In the genomic region with DNA sequence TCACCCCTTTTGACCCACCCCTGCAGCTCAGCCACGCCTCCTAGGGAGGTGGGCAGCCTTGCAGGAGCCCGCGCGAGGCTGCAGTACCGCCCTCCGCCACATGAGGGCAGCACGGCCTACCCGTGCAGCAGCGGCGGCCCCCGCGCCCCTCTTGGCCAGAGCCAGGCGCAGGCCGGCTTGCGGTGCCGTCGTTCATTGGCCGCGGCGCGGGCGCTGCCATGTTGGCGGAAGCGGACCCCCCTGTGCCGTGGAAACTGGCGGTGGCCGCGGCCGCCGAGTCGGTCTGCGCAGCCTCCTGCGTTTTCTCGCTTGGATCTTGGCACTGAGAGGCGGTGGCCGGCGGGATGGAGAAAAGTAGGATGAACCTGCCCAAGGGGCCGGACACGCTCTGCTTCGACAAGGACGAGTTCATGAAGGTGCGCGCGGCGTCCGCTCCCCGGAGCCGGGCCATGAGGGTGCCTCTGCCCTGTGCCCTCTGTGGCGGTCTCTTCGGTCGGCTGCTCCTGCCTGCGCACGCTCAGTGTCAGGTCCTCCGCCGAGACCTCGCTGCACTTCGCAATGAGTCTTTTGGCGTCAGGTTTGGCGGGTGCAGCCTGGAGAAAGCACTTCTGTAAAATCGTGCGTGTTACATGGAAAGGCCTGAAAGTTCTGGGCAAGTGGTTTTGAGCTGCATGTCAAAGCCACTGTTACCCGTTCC, we compare ENCODE assay signal across 1 cellular context.
TF ChIP-seq lines count a peak whose summit lies in the region.

A gene with protein sequence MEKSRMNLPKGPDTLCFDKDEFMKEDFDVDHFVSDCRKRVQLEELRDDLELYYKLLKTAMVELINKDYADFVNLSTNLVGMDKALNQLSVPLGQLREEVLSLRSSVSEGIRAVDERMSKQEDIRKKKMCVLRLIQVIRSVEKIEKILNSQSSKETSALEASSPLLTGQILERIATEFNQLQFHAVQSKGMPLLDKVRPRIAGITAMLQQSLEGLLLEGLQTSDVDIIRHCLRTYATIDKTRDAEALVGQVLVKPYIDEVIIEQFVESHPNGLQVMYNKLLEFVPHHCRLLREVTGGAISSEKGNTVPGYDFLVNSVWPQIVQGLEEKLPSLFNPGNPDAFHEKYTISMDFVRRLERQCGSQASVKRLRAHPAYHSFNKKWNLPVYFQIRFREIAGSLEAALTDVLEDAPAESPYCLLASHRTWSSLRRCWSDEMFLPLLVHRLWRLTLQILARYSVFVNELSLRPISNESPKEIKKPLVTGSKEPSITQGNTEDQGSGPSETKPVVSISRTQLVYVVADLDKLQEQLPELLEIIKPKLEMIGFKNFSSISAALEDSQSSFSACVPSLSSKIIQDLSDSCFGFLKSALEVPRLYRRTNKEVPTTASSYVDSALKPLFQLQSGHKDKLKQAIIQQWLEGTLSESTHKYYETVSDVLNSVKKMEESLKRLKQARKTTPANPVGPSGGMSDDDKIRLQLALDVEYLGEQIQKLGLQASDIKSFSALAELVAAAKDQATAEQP (plus strand): TSS at position 219 of the 697 bp plus-strand sequence. CDS start 126 bp downstream, at position 345.

TF ChIP-seq in HepG2, 621 proteins besides CTCF, POLR2A, EP300 and RAD21 (continued from another document and continues in another):
- TF ChIP-seq, protein P1, sequence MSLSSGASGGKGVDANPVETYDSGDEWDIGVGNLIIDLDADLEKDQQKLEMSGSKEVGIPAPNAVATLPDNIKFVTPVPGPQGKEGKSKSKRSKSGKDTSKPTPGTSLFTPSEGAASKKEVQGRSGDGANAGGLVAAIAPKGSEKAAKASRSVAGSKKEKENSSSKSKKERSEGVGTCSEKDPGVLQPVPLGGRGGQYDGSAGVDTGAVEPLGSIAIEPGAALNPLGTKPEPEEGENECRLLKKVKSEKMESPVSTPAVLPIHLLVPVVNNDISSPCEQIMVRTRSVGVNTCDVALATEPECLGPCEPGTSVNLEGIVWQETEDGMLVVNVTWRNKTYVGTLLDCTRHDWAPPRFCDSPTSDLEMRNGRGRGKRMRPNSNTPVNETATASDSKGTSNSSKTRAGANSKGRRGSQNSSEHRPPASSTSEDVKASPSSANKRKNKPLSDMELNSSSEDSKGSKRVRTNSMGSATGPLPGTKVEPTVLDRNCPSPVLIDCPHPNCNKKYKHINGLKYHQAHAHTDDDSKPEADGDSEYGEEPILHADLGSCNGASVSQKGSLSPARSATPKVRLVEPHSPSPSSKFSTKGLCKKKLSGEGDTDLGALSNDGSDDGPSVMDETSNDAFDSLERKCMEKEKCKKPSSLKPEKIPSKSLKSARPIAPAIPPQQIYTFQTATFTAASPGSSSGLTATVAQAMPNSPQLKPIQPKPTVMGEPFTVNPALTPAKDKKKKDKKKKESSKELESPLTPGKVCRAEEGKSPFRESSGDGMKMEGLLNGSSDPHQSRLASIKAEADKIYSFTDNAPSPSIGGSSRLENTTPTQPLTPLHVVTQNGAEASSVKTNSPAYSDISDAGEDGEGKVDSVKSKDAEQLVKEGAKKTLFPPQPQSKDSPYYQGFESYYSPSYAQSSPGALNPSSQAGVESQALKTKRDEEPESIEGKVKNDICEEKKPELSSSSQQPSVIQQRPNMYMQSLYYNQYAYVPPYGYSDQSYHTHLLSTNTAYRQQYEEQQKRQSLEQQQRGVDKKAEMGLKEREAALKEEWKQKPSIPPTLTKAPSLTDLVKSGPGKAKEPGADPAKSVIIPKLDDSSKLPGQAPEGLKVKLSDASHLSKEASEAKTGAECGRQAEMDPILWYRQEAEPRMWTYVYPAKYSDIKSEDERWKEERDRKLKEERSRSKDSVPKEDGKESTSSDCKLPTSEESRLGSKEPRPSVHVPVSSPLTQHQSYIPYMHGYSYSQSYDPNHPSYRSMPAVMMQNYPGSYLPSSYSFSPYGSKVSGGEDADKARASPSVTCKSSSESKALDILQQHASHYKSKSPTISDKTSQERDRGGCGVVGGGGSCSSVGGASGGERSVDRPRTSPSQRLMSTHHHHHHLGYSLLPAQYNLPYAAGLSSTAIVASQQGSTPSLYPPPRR (CRISPR knock-in tag; IDR thresholded peaks at IDR 0.05; ENCODE audit: borderline replicate concordance): peak; percentile 76
- TF ChIP-seq MAFF (IDR thresholded peaks at IDR 0.05; ENCODE audit: low read depth, low read length) (no peak), ZNF232 (CRISPR knock-in tag; IDR thresholded peaks at IDR 0.05; ENCODE audit: borderline replicate concordance) (peak; percentile 85; the same call in 1 of the 2 replicates), JUND (CRISPR knock-in tag; IDR thresholded peaks at IDR 0.05) (no peak), BORCS8-MEF2B (CRISPR knock-in tag; IDR thresholded peaks at IDR 0.05) (peak; percentile 50; the same call in 1 of the 2 replicates), TSC22D2 (CRISPR knock-in tag; IDR thresholded peaks at IDR 0.05; ENCODE audit: borderline replicate concordance) (no peak), ISX (CRISPR knock-in tag; conservative IDR thresholded peaks at IDR 0.05) (no peak), MAZ (IDR thresholded peaks at IDR 0.05; ENCODE audit: borderline replicate concordance, low read depth, low read length) (peak; percentile 36; the same call in 1 of the 2 replicates), MAZ (CRISPR knock-in tag; IDR thresholded peaks at IDR 0.05; ENCODE audit: low read depth) (peak; percentile 93), SMARCE1 (IDR thresholded peaks at IDR 0.05; ENCODE audit: borderline replicate concordance) (no peak), ATRX (CRISPR knock-in tag; IDR thresholded peaks at IDR 0.05; ENCODE audit: borderline replicate concordance) (no peak), KAT8 (CRISPR knock-in tag; IDR thresholded peaks at IDR 0.05) (peak; percentile 97), ZC3H4 (CRISPR knock-in tag; IDR thresholded peaks at IDR 0.05; ENCODE audit: borderline replicate concordance) (no peak), ZMYM3 (CRISPR knock-in tag; IDR thresholded peaks at IDR 0.05) (no peak), REXO4 (CRISPR knock-in tag; IDR thresholded peaks at IDR 0.05; ENCODE audit: borderline replicate concordance) (no peak), RFX5 (IDR thresholded peaks at IDR 0.05; ENCODE audit: low read depth, low read length) (no peak), MTF1 (CRISPR knock-in tag; IDR thresholded peaks at IDR 0.05) (no peak), CCAR2 (optimal IDR thresholded peaks at IDR 0.05; ENCODE audit: low read depth, low read length) (no peak), NKX3-1 (CRISPR knock-in tag; IDR thresholded peaks at IDR 0.05) (peak; percentile 91), AFF4 (CRISPR knock-in tag; IDR thresholded peaks at IDR 0.05) (no peak), XBP1 (CRISPR knock-in tag; IDR thresholded peaks at IDR 0.05) (0 out of 2 replicates have a peak, but pooled peaks have one; percentile 68), ZNF598 (CRISPR knock-in tag; IDR thresholded peaks at IDR 0.05; ENCODE audit: borderline replicate concordance) (peak; percentile 93; the same call in 1 of the 2 replicates), ZNF737 (CRISPR knock-in tag; IDR thresholded peaks at IDR 0.05; ENCODE audit: borderline replicate concordance) (no peak), CC2D1A (CRISPR knock-in tag; IDR thresholded peaks at IDR 0.05) (no peak), ZFX (CRISPR knock-in tag; IDR thresholded peaks at IDR 0.05; ENCODE audit: low read depth) (peak; percentile 83), SIN3A (IDR thresholded peaks at IDR 0.05; ENCODE audit: borderline replicate concordance, low read depth, low read length) (peak; percentile 47; the same call in 1 of the 2 replicates), ZNF83 (CRISPR knock-in tag; IDR thresholded peaks at IDR 0.05; ENCODE audit: borderline replicate concordance) (0 out of 2 replicates have a peak, but pooled peaks have one; percentile 72), HOMEZ (CRISPR knock-in tag; IDR thresholded peaks at IDR 0.05; ENCODE audit: low read depth) (peak; percentile 52; the same call in 1 of the 2 replicates), ZNF337 (CRISPR knock-in tag; IDR thresholded peaks at IDR 0.05; ENCODE audit: borderline replicate concordance, low read depth) (peak; percentile 94; the same call in 1 of the 2 replicates), SRSF9 (IDR thresholded peaks at IDR 0.05; ENCODE audit: borderline replicate concordance, insufficient read depth, low read depth, low read length, poor library complexity, severe bottlenecking) (no peak), ZNF550 (CRISPR knock-in tag; IDR thresholded peaks at IDR 0.05; ENCODE audit: borderline replicate concordance) (peak; percentile 81; the same call in 1 of the 2 replicates), CBFB (CRISPR knock-in tag; IDR thresholded peaks at IDR 0.05) (peak; percentile 92), MYNN (CRISPR knock-in tag; IDR thresholded peaks at IDR 0.05; ENCODE audit: low read depth) (no peak), ATF7 (IDR thresholded peaks at IDR 0.05) (no peak), ATF7 (CRISPR knock-in tag; IDR thresholded peaks at IDR 0.05) (peak; percentile 61; the same call in 1 of the 2 replicates), ATF3 (CRISPR knock-in tag; IDR thresholded peaks at IDR 0.05) (no peak), YEATS2 (CRISPR knock-in tag; IDR thresholded peaks at IDR 0.05; ENCODE audit: borderline replicate concordance) (peak; percentile 75; the same call in 1 of the 2 replicates), ZNF558 (CRISPR knock-in tag; IDR thresholded peaks at IDR 0.05; ENCODE audit: borderline replicate concordance) (peak; percentile 74; the same call in 1 of the 2 replicates)
- TF ChIP-seq, protein P2, sequence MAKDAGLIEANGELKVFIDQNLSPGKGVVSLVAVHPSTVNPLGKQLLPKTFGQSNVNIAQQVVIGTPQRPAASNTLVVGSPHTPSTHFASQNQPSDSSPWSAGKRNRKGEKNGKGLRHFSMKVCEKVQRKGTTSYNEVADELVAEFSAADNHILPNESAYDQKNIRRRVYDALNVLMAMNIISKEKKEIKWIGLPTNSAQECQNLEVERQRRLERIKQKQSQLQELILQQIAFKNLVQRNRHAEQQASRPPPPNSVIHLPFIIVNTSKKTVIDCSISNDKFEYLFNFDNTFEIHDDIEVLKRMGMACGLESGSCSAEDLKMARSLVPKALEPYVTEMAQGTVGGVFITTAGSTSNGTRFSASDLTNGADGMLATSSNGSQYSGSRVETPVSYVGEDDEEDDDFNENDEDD (CRISPR knock-in tag; IDR thresholded peaks at IDR 0.05; ENCODE audit: borderline replicate concordance): peak; percentile 51
- TF ChIP-seq, protein P3, sequence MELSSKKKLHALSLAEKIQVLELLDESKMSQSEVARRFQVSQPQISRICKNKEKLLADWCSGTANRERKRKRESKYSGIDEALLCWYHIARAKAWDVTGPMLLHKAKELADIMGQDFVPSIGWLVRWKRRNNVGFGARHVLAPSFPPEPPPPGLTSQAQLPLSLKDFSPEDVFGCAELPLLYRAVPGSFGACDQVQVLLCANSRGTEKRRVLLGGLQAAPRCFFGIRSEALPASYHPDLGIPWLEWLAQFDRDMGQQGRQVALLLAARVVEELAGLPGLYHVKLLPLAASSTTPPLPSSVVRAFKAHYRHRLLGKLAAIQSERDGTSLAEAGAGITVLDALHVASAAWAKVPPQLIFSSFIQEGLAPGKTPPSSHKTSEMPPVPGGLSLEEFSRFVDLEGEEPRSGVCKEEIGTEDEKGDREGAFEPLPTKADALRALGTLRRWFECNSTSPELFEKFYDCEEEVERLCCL (CRISPR knock-in tag; IDR thresholded peaks at IDR 0.05; ENCODE audit: borderline replicate concordance): no peak
- TF ChIP-seq, protein P4, sequence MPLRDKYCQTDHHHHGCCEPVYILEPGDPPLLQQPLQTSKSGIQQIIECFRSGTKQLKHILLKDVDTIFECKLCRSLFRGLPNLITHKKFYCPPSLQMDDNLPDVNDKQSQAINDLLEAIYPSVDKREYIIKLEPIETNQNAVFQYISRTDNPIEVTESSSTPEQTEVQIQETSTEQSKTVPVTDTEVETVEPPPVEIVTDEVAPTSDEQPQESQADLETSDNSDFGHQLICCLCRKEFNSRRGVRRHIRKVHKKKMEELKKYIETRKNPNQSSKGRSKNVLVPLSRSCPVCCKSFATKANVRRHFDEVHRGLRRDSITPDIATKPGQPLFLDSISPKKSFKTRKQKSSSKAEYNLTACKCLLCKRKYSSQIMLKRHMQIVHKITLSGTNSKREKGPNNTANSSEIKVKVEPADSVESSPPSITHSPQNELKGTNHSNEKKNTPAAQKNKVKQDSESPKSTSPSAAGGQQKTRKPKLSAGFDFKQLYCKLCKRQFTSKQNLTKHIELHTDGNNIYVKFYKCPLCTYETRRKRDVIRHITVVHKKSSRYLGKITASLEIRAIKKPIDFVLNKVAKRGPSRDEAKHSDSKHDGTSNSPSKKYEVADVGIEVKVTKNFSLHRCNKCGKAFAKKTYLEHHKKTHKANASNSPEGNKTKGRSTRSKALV (CRISPR knock-in tag; IDR thresholded peaks at IDR 0.05): no peak; the same call in 1 of the 2 replicates
